18 cellular contexts compared by ENCODE assay signal in genomic region chr12:124397399-124397679, GRCh38.
DNase-seq lines count a peak whose midpoint lies in the region; ATAC-seq and TF ChIP-seq lines count a peak whose summit lies in the region.
"Had no signal": no experiment of that assay in that cellular context is flagged by ENCODE, and none has a peak within 500 bp of the region (broad histone marks: within the 10 kb centered on the region; RNA-seq: fewer than 3 reads in every experiment).

No MANE protein-coding gene starts in this region.

- no peak overlapping the region for H3K27ac Mint-ChIP-seq in stimulated activated naive CD8-positive, alpha-beta T cell treated with anti-CD3 and anti-CD28 coated beads, Interleukin-15, amount 100 ng/mL, for 72 hours
- H3K27ac Mint-ChIP-seq: activated naive CD8-positive, alpha-beta T cell treated with anti-CD3 and anti-CD28 coated beads, Interleukin-2, amount 10 ng/mL, durations not matched to agents 7 days and 5 days had no signal

- H3K27ac ChIP-seq in RWPE1 (peak overlapping the region; percentile 96), right atrium auricular region (peak overlapping the region; percentile 82 to 94), temporal lobe (ENCODE audit: low read depth, low read length) (peak overlapping the region; percentile 77), left lung (no peak overlapping the region)
- H3K27ac ChIP-seq: BLaER1 had no signal

- H3K4me3 Mint-ChIP-seq in stimulated activated naive CD8-positive, alpha-beta T cell treated with anti-CD3 and anti-CD28 coated beads, Interleukin-15, amount 100 ng/mL, for 72 hours = no peak overlapping the region
- H3K4me3 Mint-ChIP-seq: activated naive CD8-positive, alpha-beta T cell treated with anti-CD3 and anti-CD28 coated beads, Interleukin-2, amount 10 ng/mL, durations not matched to agents 7 days and 5 days; central memory CD8-positive, alpha-beta T cell; naive B cell had no signal

- ATAC-seq in stimulated activated naive CD8-positive, alpha-beta T cell treated with anti-CD3 and anti-CD28 coated beads, Interleukin-15, amount 100 ng/mL, for 72 hours = no peak
- ATAC-seq in GM18909 (IDR thresholded peaks at IDR 0.05; ENCODE audit: poor library complexity, unreplicated experiment) (no peak), left lung (no peak)
- ATAC-seq: stimulated activated naive CD8-positive, alpha-beta T cell treated with anti-CD3 and anti-CD28 coated beads, Interleukin-15, Interleukin-2, amounts not matched to agents 100 U/mL and 50 U/mL, for 24 hours had no signal

- POLR2A ChIA-PET in RWPE1 (lab: Yijun Ruan, JAX; ENCODE audit: low non-redundant PET) = no interaction called here

- intact Hi-C loops in left lung (cut with DNase I) = no loop called here

- H3K27me3 Mint-ChIP-seq in stimulated activated naive CD8-positive, alpha-beta T cell treated with anti-CD3 and anti-CD28 coated beads, Interleukin-15, amount 100 ng/mL, for 72 hours = no peaks in the 10 kb centered on the region
- H3K27me3 Mint-ChIP-seq: activated naive CD8-positive, alpha-beta T cell treated with anti-CD3 and anti-CD28 coated beads, Interleukin-2, amount 10 ng/mL, durations not matched to agents 7 days and 5 days; central memory CD8-positive, alpha-beta T cell; naive B cell had no signal

- no peaks in the 10 kb centered on the region for H3K27me3 ChIP-seq in right atrium auricular region
- H3K27me3 ChIP-seq in left lung = no peaks in the 10 kb centered on the region
- H3K27me3 ChIP-seq: BLaER1 had no signal

- no peaks in the 10 kb centered on the region for H3K9me3 Mint-ChIP-seq in stimulated activated naive CD8-positive, alpha-beta T cell treated with anti-CD3 and anti-CD28 coated beads, Interleukin-15, amount 100 ng/mL, for 72 hours
- H3K9me3 Mint-ChIP-seq: activated naive CD8-positive, alpha-beta T cell treated with anti-CD3 and anti-CD28 coated beads, Interleukin-2, amount 10 ng/mL, durations not matched to agents 7 days and 5 days; central memory CD8-positive, alpha-beta T cell; naive B cell had no signal

- peaks cover 25% of the 10 kb centered on the region for H3K4me1 Mint-ChIP-seq in stimulated activated naive CD8-positive, alpha-beta T cell treated with anti-CD3 and anti-CD28 coated beads, Interleukin-15, amount 100 ng/mL, for 72 hours

- H3K9me3 ChIP-seq in right atrium auricular region (no peaks in the 10 kb centered on the region), left lung (no peaks in the 10 kb centered on the region)
- H3K9me3 ChIP-seq: BLaER1 had no signal

- TF ChIP-seq CTCF in RWPE1 (conservative IDR thresholded peaks at IDR 0.05; ENCODE audit: low read depth) = no peak
- TF ChIP-seq CTCF in right atrium auricular region (IDR thresholded peaks at IDR 0.05) = no peak
- no peak for TF ChIP-seq CTCF in left lung (IDR thresholded peaks at IDR 0.05)

- CTCF ChIA-PET in RWPE1 (lab: Yijun Ruan, JAX) = interaction anchor here (0.6 kb wide), 1 partner anchor 318 kb away, joined by 3 read pairs; no protein-coding TSS in a partner anchor

- peak; percentile 13 for DNase-seq in HT-29 (ENCODE audit: low spot score)
- DNase-seq in RWPE1 (ENCODE audit: low spot score) = no peak
- DNase-seq in right atrium auricular region (ENCODE audit: low spot score) = no peak
- no peak for DNase-seq in stimulated activated naive CD8-positive, alpha-beta T cell treated with anti-CD3 and anti-CD28 coated beads, Interleukin-15, amount 100 ng/mL, for 72 hours
- no peak for DNase-seq in left lung
- DNase-seq: activated CD4-positive, alpha-beta T cell treated with anti-CD3 and anti-CD28 coated beads, Interleukin-2, amount 50 U/mL, for 48 hours; activated naive CD8-positive, alpha-beta T cell treated with anti-CD3 and anti-CD28 coated beads, Interleukin-2, amount 10 ng/mL, durations not matched to agents 7 days and 5 days; activated T-cell treated with anti-CD3 and anti-CD28 coated beads, Interleukin-2, amount 50 U/mL, for 48 hours; MM.1S; naive B cell; NCI-H1930; stimulated activated CD4-positive, alpha-beta T cell treated with anti-CD3 and anti-CD28 coated beads, Interleukin-15, amount 100 ng/mL, for 24 hours; stimulated activated naive CD8-positive, alpha-beta T cell treated with anti-CD3 and anti-CD28 coated beads, Interleukin-15, Interleukin-2, amounts not matched to agents 100 U/mL and 50 U/mL, for 24 hours had no signal

- no peak overlapping the region for H3K4me3 ChIP-seq in right atrium auricular region
- no peak overlapping the region for H3K4me3 ChIP-seq in left lung
- H3K4me3 ChIP-seq: BLaER1, lung had no signal

- peaks cover 43% of the 10 kb centered on the region for H3K36me3 ChIP-seq in right atrium auricular region
- peaks cover 0 to 89% of the 10 kb centered on the region in 2 donors for H3K36me3 ChIP-seq in left lung

- H3K4me1 ChIP-seq in right atrium auricular region (peaks cover 5 to 76% of the 10 kb centered on the region in 2 donors), left lung (peaks cover 18 to 61% of the 10 kb centered on the region in 2 donors)

Comparison
In these comparisons a context has a peak if more than half of its experiments do, and no peak if none do; other contexts are left out.
1. H3K27ac ChIP-seq: peak in RWPE1 (single experiment), right atrium auricular region (2 of 2) and temporal lobe (single experiment); none in left lung (0 of 2).